In the genomic region with DNA sequence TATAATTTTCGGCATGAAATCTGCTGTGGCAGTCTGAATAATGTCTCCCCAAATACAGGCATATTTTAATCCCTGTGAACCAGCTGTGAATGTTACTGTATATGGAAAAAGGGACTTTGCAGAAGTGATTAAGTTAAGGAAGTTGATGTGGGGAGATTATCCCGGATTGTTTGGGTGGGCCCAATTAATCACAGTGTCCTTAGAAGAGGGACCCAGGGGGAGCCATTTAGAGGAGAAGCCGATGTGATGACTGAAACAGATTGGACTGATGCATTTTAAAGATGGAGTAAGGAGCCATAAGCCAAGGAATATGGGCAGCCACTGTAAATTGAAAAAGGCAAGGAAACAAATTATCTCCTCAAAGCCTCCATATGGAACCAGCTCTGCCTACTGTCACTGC, we compare ENCODE assay signal across 28 cellular contexts.
"Had no signal": no experiment of that assay in that cellular context is flagged by ENCODE, and none has a peak within 500 bp of the region (broad histone marks: within the 10 kb centered on the region; RNA-seq: fewer than 3 reads in every experiment).

No MANE protein-coding gene starts in this region.

- H3K36me3 ChIP-seq: ascending aorta, breast epithelium, cardiac muscle cell, colonic mucosa, esophagus squamous epithelium had no signal

- H3K4me1 Mint-ChIP-seq: activated B cell treated with CpG ODN at 0.5 μM for 24 hours; activated naive CD8-positive, alpha-beta T cell treated with anti-CD3 and anti-CD28 coated beads, Interleukin-2, amount 10 ng/mL, durations not matched to agents 7 days and 5 days had no signal

- H3K27me3 ChIP-seq: ascending aorta, breast epithelium, cardiac muscle cell, colonic mucosa, esophagus squamous epithelium, gastroesophageal sphincter, heart right ventricle, hepatocyte had no signal

- H3K4me3 Mint-ChIP-seq: activated B cell treated with CpG ODN at 0.5 μM for 24 hours; activated CD8-positive, alpha-beta T cell treated with anti-CD3 and anti-CD28 coated beads for 36 hours; activated naive CD4-positive, alpha-beta T cell treated with anti-CD3 and anti-CD28 coated beads for 36 hours; activated naive CD4-positive, alpha-beta T cell treated with anti-CD3 and anti-CD28 coated beads, Interleukin-2, amount 50 U/mL, for 24 hours; activated naive CD8-positive, alpha-beta T cell treated with anti-CD3 and anti-CD28 coated beads, Interleukin-2, amount 10 ng/mL, durations not matched to agents 7 days and 5 days; activated T-cell treated with anti-CD3 and anti-CD28 coated beads, Interleukin-2, amount 50 U/mL, for 4 hours; activated T-helper 17 cell treated with anti-CD3 and anti-CD28 coated beads, Interleukin-2, amount 50 U/mL, for 72 hours; brain had no signal

- H3K4me3 ChIP-seq: ascending aorta, breast epithelium, cardiac muscle cell, colonic mucosa, esophagus squamous epithelium, gastroesophageal sphincter, heart right ventricle, hepatocyte had no signal

- H3K4me1 ChIP-seq: ascending aorta, breast epithelium, colonic mucosa, esophagus squamous epithelium, gastroesophageal sphincter, heart right ventricle had no signal

- DNase-seq: activated B cell treated with CpG ODN at 0.5 μM for 24 hours; activated CD4-positive, alpha-beta T cell treated with anti-CD3 and anti-CD28 coated beads for 48 hours; activated CD4-positive, alpha-beta T cell treated with anti-CD3 and anti-CD28 coated beads, Interleukin-2, amount 50 U/mL, for 1 hour; activated CD4-positive, alpha-beta T cell treated with anti-CD3 and anti-CD28 coated beads, Interleukin-2, amount 50 U/mL, for 48 hours; activated CD8-positive, alpha-beta memory T cell treated with anti-CD3 and anti-CD28 coated beads for 24 hours; activated CD8-positive, alpha-beta T cell treated with anti-CD3 and anti-CD28 coated beads for 36 hours; activated effector memory CD4-positive, alpha-beta T cell treated with Interleukin-2 at 50 U/mL for 16 hours; activated naive CD4-positive, alpha-beta T cell treated with anti-CD3 and anti-CD28 coated beads for 36 hours; activated naive CD8-positive, alpha-beta T cell treated with anti-CD3 and anti-CD28 coated beads, Interleukin-2, amount 10 ng/mL, durations not matched to agents 7 days and 5 days; activated T-cell treated with anti-CD3 and anti-CD28 coated beads, Interleukin-2, amount 50 U/mL, for 4 hours; central memory CD4-positive, alpha-beta T cell; cerebellar nuclear complex; colonic mucosa; effector CD8-positive, alpha-beta T cell; esophagus squamous epithelium; foreskin melanocyte; heart right ventricle; T-helper 2 cell had no signal

- H3K9me3 Mint-ChIP-seq: activated B cell treated with CpG ODN at 0.5 μM for 24 hours; activated CD8-positive, alpha-beta T cell treated with anti-CD3 and anti-CD28 coated beads for 36 hours; activated naive CD4-positive, alpha-beta T cell treated with anti-CD3 and anti-CD28 coated beads for 36 hours; activated naive CD4-positive, alpha-beta T cell treated with anti-CD3 and anti-CD28 coated beads, Interleukin-2, amount 50 U/mL, for 24 hours; activated naive CD8-positive, alpha-beta T cell treated with anti-CD3 and anti-CD28 coated beads, Interleukin-2, amount 10 ng/mL, durations not matched to agents 7 days and 5 days; activated T-cell treated with anti-CD3 and anti-CD28 coated beads, Interleukin-2, amount 50 U/mL, for 4 hours; activated T-helper 17 cell treated with anti-CD3 and anti-CD28 coated beads, Interleukin-2, amount 50 U/mL, for 72 hours; brain had no signal

- H3K27ac Mint-ChIP-seq: activated B cell treated with CpG ODN at 0.5 μM for 24 hours; activated CD8-positive, alpha-beta T cell treated with anti-CD3 and anti-CD28 coated beads for 36 hours; activated naive CD4-positive, alpha-beta T cell treated with anti-CD3 and anti-CD28 coated beads for 36 hours; activated naive CD8-positive, alpha-beta T cell treated with anti-CD3 and anti-CD28 coated beads, Interleukin-2, amount 10 ng/mL, durations not matched to agents 7 days and 5 days; activated T-helper 17 cell treated with anti-CD3 and anti-CD28 coated beads, Interleukin-2, amount 50 U/mL, for 72 hours had no signal

- H3K27me3 Mint-ChIP-seq: activated B cell treated with CpG ODN at 0.5 μM for 24 hours; activated CD8-positive, alpha-beta T cell treated with anti-CD3 and anti-CD28 coated beads for 36 hours; activated naive CD4-positive, alpha-beta T cell treated with anti-CD3 and anti-CD28 coated beads, Interleukin-2, amount 50 U/mL, for 24 hours; activated naive CD8-positive, alpha-beta T cell treated with anti-CD3 and anti-CD28 coated beads, Interleukin-2, amount 10 ng/mL, durations not matched to agents 7 days and 5 days; activated T-helper 17 cell treated with anti-CD3 and anti-CD28 coated beads, Interleukin-2, amount 50 U/mL, for 72 hours; brain had no signal

- H3K27ac ChIP-seq: ascending aorta, breast epithelium, cardiac muscle cell, colonic mucosa, epithelial cell of prostate, esophagus squamous epithelium, gastroesophageal sphincter, heart right ventricle, hepatocyte, VCaP had no signal

- H3K9me3 ChIP-seq: ascending aorta, breast epithelium, colonic mucosa, esophagus squamous epithelium, gastroesophageal sphincter, heart right ventricle had no signal
